Comparison of ENCODE assay signal across 23 cellular contexts in genomic region chr4:183926950-183927349, GRCh38. TPM values are rescaled to one million over a fixed set of nuclear protein-coding genes. Genes with fewer than 3 reads are reported as not detected.
A peak's percentile ranks its signal among the peaks of the same experiment; 100 is the strongest.
DNase-seq lines count a peak whose midpoint lies in the region; ATAC-seq, FAIRE-seq and TF ChIP-seq lines count a peak whose summit lies in the region.
"Had no signal": no experiment of that assay in that cellular context is flagged by ENCODE, and none has a peak within 500 bp of the region (broad histone marks: within the 10 kb centered on the region; RNA-seq: fewer than 3 reads in every experiment).

No MANE protein-coding gene starts in this region.

- 16 to 22% methylated on average over 5 of the region's 5 CpGs for WGBS in body of pancreas, 2 donors
- WGBS in pancreas, 2 donors: 25 to 26% methylated on average over 5 of the region's 5 CpGs

- intact Hi-C loops in body of pancreas (cut with DNase I) (no loop called here), pancreas (cut with DNase I) (no loop called here)

- H3K4me3 ChIP-seq in body of pancreas: no peak overlapping the region
- no peak overlapping the region for H3K4me3 ChIP-seq in pancreas
- H3K4me3 ChIP-seq: BLaER1 had no signal

- H3K4me1 ChIP-seq in body of pancreas (peaks cover 13% of the 10 kb centered on the region), pancreas (peaks cover 0 to 4% (median 0%) of the 10 kb centered on the region in 3 donors)
- H3K4me1 ChIP-seq: BE2C, BLaER1, Caco-2 had no signal

- no peaks in the 10 kb centered on the region for H3K9me3 ChIP-seq in body of pancreas
- H3K9me3 ChIP-seq in pancreas: no peaks in the 10 kb centered on the region
- H3K9me3 ChIP-seq: BE2C, Caco-2 had no signal

- no peak for TF ChIP-seq CTCF in body of pancreas (IDR thresholded peaks at IDR 0.05)
- no peak for TF ChIP-seq CTCF in pancreas (IDR thresholded peaks at IDR 0.05)

- H3K27ac ChIP-seq in body of pancreas (no peak overlapping the region), pancreas (no peak overlapping the region)
- H3K27ac ChIP-seq: BLaER1 had no signal

- H3K36me3 ChIP-seq in body of pancreas (replicated peaks in 1 of 2; ENCODE audit: insufficient read depth in 1 of 2, low read depth in 2 of 2) (no peaks in the 10 kb centered on the region), pancreas (no peaks in the 10 kb centered on the region)
- H3K36me3 ChIP-seq: BLaER1 had no signal

- DNase-seq in body of pancreas (peak in 2 of 4 donors; percentile 16 to 29), left lobe of liver (ENCODE audit: low spot score) (peak; percentile 77), pancreas (peak in 2 of 6 donors; percentile 24 to 30), COR-L47 (lab: John Stamatoyannopoulos, UW) (no peak)
- DNase-seq: 8988T; ACHN; BE2C; C1 segment of cervical spinal cord; Caco-2; Calu3; CD4-positive, alpha-beta memory T cell; CD4-positive, CD25-positive, alpha-beta regulatory T cell; CD8-positive, alpha-beta memory T cell; DMS79 treated with DMSO at 0.1 percent for 48 hours; GF-D8 had no signal

- H3K27me3 ChIP-seq in body of pancreas (no peaks in the 10 kb centered on the region), pancreas (no peaks in the 10 kb centered on the region)
- H3K27me3 ChIP-seq: BE2C, BLaER1 had no signal

- ATAC-seq in body of pancreas (peak; percentile 30), left lobe of liver (peak; percentile 95), pancreas (peak; percentile 16 to 82 (median 60)), GM21825 (IDR thresholded peaks at IDR 0.05; ENCODE audit: unreplicated experiment) (no peak)

- TF ChIP-seq POLR2A in body of pancreas (IDR thresholded peaks at IDR 0.05): no peak

- no peak for FAIRE-seq in pancreas (lab: Jason Lieb, UNC)
- FAIRE-seq: A204.1, D721Med, G401.6, GM12891, GM19239 had no signal

RNA-seq across cellular contexts. Expression of gene STOX2, which starts 21.8 kb away (rescaled TPM):
- total RNA-seq in body of pancreas (10 to 100 TPM; 15.0 to 15.8 TPM), left lobe of liver (3.8 TPM), pancreas (10 to 100 TPM in 2 of 6 donors, 1 to 10 TPM in 4; 6.1 to 11.9 (median 9.3) TPM)
- polyA plus RNA-seq in pancreas: 1 to 10 TPM; 3.5 to 4.2 TPM
- total RNA-seq: CD4-positive, alpha-beta memory T cell; CD4-positive, CD25-positive, alpha-beta regulatory T cell; CD8-positive, alpha-beta memory T cell had no signal
- polyA plus RNA-seq: CD14-positive monocyte; CD4-positive, alpha-beta memory T cell; CD4-positive, CD25-positive, alpha-beta regulatory T cell; CD8-positive, alpha-beta memory T cell had no signal
